Comparison of ENCODE assay signal across 9 cellular contexts in the genomic region with DNA sequence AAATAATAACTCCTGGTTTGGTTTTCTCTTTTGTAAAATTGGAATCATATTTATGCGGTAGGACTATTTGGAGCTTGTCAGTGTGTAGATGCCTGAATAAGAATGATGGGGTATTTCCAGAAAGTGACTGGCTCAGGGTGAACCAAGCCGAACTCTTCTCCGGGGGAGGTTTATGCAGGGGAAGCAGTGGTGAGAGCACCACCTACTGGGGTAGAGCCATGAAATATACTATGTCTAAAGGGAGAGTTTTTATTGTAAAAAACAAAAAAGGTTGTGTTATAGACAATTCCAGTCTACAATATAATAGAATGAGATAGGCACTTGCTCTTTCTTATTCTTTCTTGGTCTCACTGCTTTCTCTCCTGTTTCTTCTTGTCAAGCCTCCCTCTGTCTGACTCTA.
DNase-seq lines count a peak whose midpoint lies in the region; ATAC-seq and TF ChIP-seq lines count a peak whose summit lies in the region.
"Had no signal": no experiment of that assay in that cellular context is flagged by ENCODE, and none has a peak within 500 bp of the region (broad histone marks: within the 10 kb centered on the region; RNA-seq: fewer than 3 reads in every experiment).

No MANE protein-coding gene starts in this region.

- no peaks in the 10 kb centered on the region for H3K9me3 ChIP-seq in Caco-2

- H3K36me3 ChIP-seq in Caco-2 (ENCODE audit: control insufficient read depth, insufficient read depth, low read length) = no peaks in the 10 kb centered on the region

- intact Hi-C loops in Caco-2 (cut with micrococcal nuclease; ENCODE audit: unreplicated experiment) = loop anchor here (1.0 to 10.0 kb wide), 3 partner anchors 200 to 1388 kb away; no protein-coding TSS in a partner anchor

- no TSS peak for BruUV-seq in Caco-2 (replicated peaks; lab: Mats Ljungman, UMichigan)

- no peaks in the 10 kb centered on the region for H3K36me3 Mint-ChIP-seq in Caco-2 (ENCODE audit: insufficient read depth, unreplicated experiment)

- peak; percentile 40 to 46 for DNase-seq in Caco-2
- DNase-seq in HCEC 1CT = peak; percentile 19
- DNase-seq in SK-MEL-5 (ENCODE audit: low read depth, low spot score) = peak; percentile 48
- peak; percentile 67 for DNase-seq in iPS-NIHi7 (ENCODE audit: extremely low spot score)
- DNase-seq in SW480 (ENCODE audit: low spot score) = no peak
- no peak for DNase-seq in G401 (ENCODE audit: low spot score)
- DNase-seq: activated T-cell treated with anti-CD3 and anti-CD28 coated beads, Interleukin-2, amount 50 U/mL, for 72 hours had no signal

- ATAC-seq in GM18858 (IDR thresholded peaks at IDR 0.05; ENCODE audit: unreplicated experiment) (no peak), HG03280 (IDR thresholded peaks at IDR 0.05; ENCODE audit: unreplicated experiment) (no peak)

- H3K27me3 Mint-ChIP-seq in Caco-2 (ENCODE audit: insufficient read depth, unreplicated experiment) = peaks cover 17% of the 10 kb centered on the region

- no peaks in the 10 kb centered on the region for H3K9me3 Mint-ChIP-seq in Caco-2 (ENCODE audit: unreplicated experiment)
- H3K9me3 Mint-ChIP-seq: activated T-cell treated with anti-CD3 and anti-CD28 coated beads, Interleukin-2, amount 50 U/mL, for 72 hours had no signal

- H3K4me1 ChIP-seq in Caco-2 = peaks cover 4% of the 10 kb centered on the region

- POLR2A ChIA-PET in Caco-2 (lab: Charles Lee) = no interaction called here

- CTCF ChIA-PET in Caco-2 (lab: Charles Lee) = interaction anchor here (0.6 kb wide), 2 partner anchors 258 to 453 kb away, joined by 3 read pairs; no protein-coding TSS in a partner anchor

- H3K27me3 ChIP-seq in Caco-2 (replicated peaks; ENCODE audit: control insufficient read depth, insufficient read depth, low read length) = no peaks in the 10 kb centered on the region

- no peak overlapping the region for H3K27ac Mint-ChIP-seq in Caco-2 (ENCODE audit: unreplicated experiment)
- H3K27ac Mint-ChIP-seq: activated T-cell treated with anti-CD3 and anti-CD28 coated beads, Interleukin-2, amount 50 U/mL, for 72 hours had no signal

- no peaks in the 10 kb centered on the region for H3K4me1 Mint-ChIP-seq in Caco-2 (ENCODE audit: low read depth, unreplicated experiment)

- TF ChIP-seq CTCF in Caco-2 (IDR thresholded peaks at IDR 0.05; ENCODE audit: insufficient read depth in 1 of 2, low read depth in 1 of 2, low read length in 1 of 2, severe bottlenecking in 1 of 2, unreplicated experiment in 1 of 2) = peak in 1 of 2 experiments; percentile 45

- no peak overlapping the region for H3K4me3 ChIP-seq in Caco-2 (ENCODE audit: low read depth, low read length)

- in situ Hi-C loops in SK-MEL-5 (cut with HindIII; ENCODE audit: low pct_unique_long_range_greater_than_20kb, low sequenced_read_pairs) = no loop called here
- in situ Hi-C loops in G401 (cut with HindIII; ENCODE audit: low sequenced_read_pairs) = no loop called here

- no peak overlapping the region for H3K4me3 Mint-ChIP-seq in Caco-2 (ENCODE audit: unreplicated experiment)
- H3K4me3 Mint-ChIP-seq: activated T-cell treated with anti-CD3 and anti-CD28 coated beads, Interleukin-2, amount 50 U/mL, for 72 hours had no signal

Comparison
In these comparisons a context has a peak if more than half of its experiments do, and no peak if none do; other contexts are left out.
1. DNase-seq: peak in Caco-2 (2 of 2), HCEC 1CT (single experiment), SK-MEL-5 (single experiment) and iPS-NIHi7 (single experiment); none in SW480 (single experiment) and G401 (single experiment).